In the genomic region with DNA sequence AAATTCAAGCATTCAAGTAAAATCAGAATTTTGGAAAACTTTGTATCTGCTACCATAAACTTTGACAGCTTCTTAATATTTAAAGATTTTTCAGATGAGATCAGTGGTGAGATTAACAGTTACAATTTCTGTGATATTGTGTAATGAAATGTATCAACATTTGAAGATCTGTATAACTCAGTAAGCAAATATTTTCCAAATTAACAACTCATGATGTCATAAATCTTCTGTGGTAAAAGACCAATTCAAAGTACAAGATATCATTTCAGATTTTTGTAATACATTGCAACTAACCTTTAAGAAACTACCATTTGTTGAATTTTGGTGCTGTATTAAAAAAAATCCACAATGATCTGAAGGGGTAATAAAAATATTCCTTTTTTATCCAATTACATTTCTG, we compare ENCODE assay signal across 23 cellular contexts.
DNase-seq lines count a peak whose midpoint lies in the region; ATAC-seq, FAIRE-seq and TF ChIP-seq lines count a peak whose summit lies in the region.
"Had no signal": no experiment of that assay in that cellular context is flagged by ENCODE, and none has a peak within 500 bp of the region (broad histone marks: within the 10 kb centered on the region; RNA-seq: fewer than 3 reads in every experiment).

No MANE protein-coding gene starts in this region.

- no peak overlapping the region for H3K27ac Mint-ChIP-seq in activated T-helper 1 cell treated with anti-CD3 and anti-CD28 coated beads, Interleukin-12 subunit alpha, Interleukin-12 subunit beta, Interleukin-2, Interleukin-4 antibody, amounts not matched to agents 30 ng/mL and 10 ng/mL and 1 ng/mL, durations not matched to agents 14 hours and 24 hours and 36 hours
- H3K27ac Mint-ChIP-seq: GM23338 had no signal

- no peaks in the 10 kb centered on the region for H3K27me3 ChIP-seq in adipocyte (replicated peaks; ENCODE audit: control insufficient read depth, insufficient read depth, low read length)
- H3K27me3 ChIP-seq: BE2C, MG63 had no signal

- TF ChIP-seq EP300 in A549 (IDR thresholded peaks at IDR 0.05), result no peak

- H3K9ac ChIP-seq in adipocyte (ENCODE audit: low read length), result no peak overlapping the region

- intact Hi-C loops in activated T-helper 1 cell treated with anti-CD3 and anti-CD28 coated beads, Interleukin-12 subunit alpha, Interleukin-12 subunit beta, Interleukin-2, Interleukin-4 antibody, amounts not matched to agents 30 ng/mL and 10 ng/mL and 1 ng/mL, durations not matched to agents 14 hours and 24 hours and 36 hours (cut with micrococcal nuclease), result no loop called here

- H3K36me3 ChIP-seq in adipocyte (ENCODE audit: control insufficient read depth, insufficient read depth, low read length, severe bottlenecking), result no peaks in the 10 kb centered on the region
- H3K36me3 ChIP-seq: BE2C, MG63 had no signal

- H3K27me3 Mint-ChIP-seq in activated T-helper 1 cell treated with anti-CD3 and anti-CD28 coated beads, Interleukin-12 subunit alpha, Interleukin-12 subunit beta, Interleukin-2, Interleukin-4 antibody, amounts not matched to agents 30 ng/mL and 10 ng/mL and 1 ng/mL, durations not matched to agents 14 hours and 24 hours and 36 hours (ENCODE audit: insufficient read depth), result no peaks in the 10 kb centered on the region

- peak; percentile 7 for FAIRE-seq in A549 (lab: Jason Lieb, UNC)
- FAIRE-seq: GM12891 had no signal

- H3K4me3 Mint-ChIP-seq in activated T-helper 1 cell treated with anti-CD3 and anti-CD28 coated beads, Interleukin-12 subunit alpha, Interleukin-12 subunit beta, Interleukin-2, Interleukin-4 antibody, amounts not matched to agents 30 ng/mL and 10 ng/mL and 1 ng/mL, durations not matched to agents 14 hours and 24 hours and 36 hours, result no peak overlapping the region
- H3K4me3 Mint-ChIP-seq: GM23338 had no signal

- H3K4me3 ChIP-seq in A549 (no peak overlapping the region), adipocyte (ENCODE audit: low read length) (no peak overlapping the region)
- H3K4me3 ChIP-seq: GM23338, MG63, PC-9, SK-N-MC had no signal

- H3K27ac ChIP-seq in A549, result no peak overlapping the region
- H3K27ac ChIP-seq: PC-9, SK-N-MC had no signal

- H3K9me3 ChIP-seq in A549 (peaks cover 4% of the 10 kb centered on the region; the same call in 1 of the 3 replicates), adipocyte (ENCODE audit: control insufficient read depth, low read length) (peaks cover 10% of the 10 kb centered on the region)
- H3K9me3 ChIP-seq: BE2C had no signal

- no peak for DNase-seq in A549 (ENCODE audit: low read depth in 1 of 2, low spot score in 1 of 2)
- DNase-seq in GM04504 (ENCODE audit: low read depth), result peak; percentile 28
- DNase-seq in adipocyte (ENCODE audit: low read depth), result peak; percentile 32
- DNase-seq in fibroblast of peridontal ligament (ENCODE audit: extremely low read depth), result peak; percentile 8
- DNase-seq in activated T-helper 1 cell treated with anti-CD3 and anti-CD28 coated beads, Interleukin-12 subunit alpha, Interleukin-12 subunit beta, Interleukin-2, Interleukin-4 antibody, amounts not matched to agents 30 ng/mL and 10 ng/mL and 1 ng/mL, durations not matched to agents 14 hours and 24 hours and 36 hours (ENCODE audit: low spot score), result no peak
- no peak for DNase-seq in NCI-H2081 treated with DMSO at 0.1 percent for 48 hours (lab: John Stamatoyannopoulos, UW)
- DNase-seq in hippocampal formation (lab: John Stamatoyannopoulos, UW), result no peak
- DNase-seq in AG08395 (ENCODE audit: low spot score), result no peak
- DNase-seq: 8988T, BE2C, MG63, NCI-H1048, NCI-H1417 treated with DMSO at 0.1 percent for 48 hours, NCI-H187, NCI-H2107, NCI-H446 treated with DMSO at 0.1 percent for 48 hours, NCI-H526 treated with DMSO at 0.1 percent for 48 hours, PC-9, RPMI8226 had no signal

- no peak for TF ChIP-seq POLR2A in A549 (IDR thresholded peaks at IDR 0.05; ENCODE audit: low read length)

- no peak overlapping the region for H3K4me2 ChIP-seq in A549
- H3K4me2 ChIP-seq: GM23338, PC-9 had no signal

- no peak for ATAC-seq in A549
- ATAC-seq: GM23338, HCT116 had no signal

- H3K4me1 Mint-ChIP-seq in activated T-helper 1 cell treated with anti-CD3 and anti-CD28 coated beads, Interleukin-12 subunit alpha, Interleukin-12 subunit beta, Interleukin-2, Interleukin-4 antibody, amounts not matched to agents 30 ng/mL and 10 ng/mL and 1 ng/mL, durations not matched to agents 14 hours and 24 hours and 36 hours (ENCODE audit: low read depth), result peaks cover 8% of the 10 kb centered on the region

- no peak for TF ChIP-seq CTCF in A549 (IDR thresholded peaks at IDR 0.05)

- CTCF ChIA-PET in A549 (lab: Yijun Ruan, JAX), result no interaction called here

- no peaks in the 10 kb centered on the region for H3K36me3 Mint-ChIP-seq in activated T-helper 1 cell treated with anti-CD3 and anti-CD28 coated beads, Interleukin-12 subunit alpha, Interleukin-12 subunit beta, Interleukin-2, Interleukin-4 antibody, amounts not matched to agents 30 ng/mL and 10 ng/mL and 1 ng/mL, durations not matched to agents 14 hours and 24 hours and 36 hours (ENCODE audit: low read depth)

- no peaks in the 10 kb centered on the region for H3K4me1 ChIP-seq in A549
- H3K4me1 ChIP-seq in adipocyte (ENCODE audit: control insufficient read depth, insufficient read depth, low read length), result peaks cover 9% of the 10 kb centered on the region
- H3K4me1 ChIP-seq: BE2C had no signal

- POLR2A ChIA-PET in A549 (lab: Yijun Ruan, JAX), result no interaction called here

- no peaks in the 10 kb centered on the region for H3K9me3 Mint-ChIP-seq in activated T-helper 1 cell treated with anti-CD3 and anti-CD28 coated beads, Interleukin-12 subunit alpha, Interleukin-12 subunit beta, Interleukin-2, Interleukin-4 antibody, amounts not matched to agents 30 ng/mL and 10 ng/mL and 1 ng/mL, durations not matched to agents 14 hours and 24 hours and 36 hours

- no peak for TF ChIP-seq RAD21 in A549 (conservative IDR thresholded peaks at IDR 0.05 in 1 of 2, IDR thresholded peaks at IDR 0.05 in 1 of 2)

TF ChIP-seq in A549, 52 proteins besides CTCF, POLR2A, EP300 and RAD21:
- TF ChIP-seq MAZ (IDR thresholded peaks at IDR 0.05; ENCODE audit: borderline replicate concordance, low read depth, low read length) (no peak), EHMT2 (IDR thresholded peaks at IDR 0.05; ENCODE audit: low read depth) (no peak), TFCP2L1 (CRISPR knock-in tag; IDR thresholded peaks at IDR 0.05) (no peak), BCL3 (IDR thresholded peaks at IDR 0.05) (no peak), POLR2AphosphoS2 (conservative IDR thresholded peaks at IDR 0.05; ENCODE audit: low read length) (no peak), CHD4 (IDR thresholded peaks at IDR 0.05; ENCODE audit: borderline replicate concordance) (no peak), ESRRA (IDR thresholded peaks at IDR 0.05; ENCODE audit: borderline replicate concordance, low read length) (no peak), NPAS2 (CRISPR knock-in tag; IDR thresholded peaks at IDR 0.05; ENCODE audit: borderline replicate concordance) (no peak), CBX2 (IDR thresholded peaks at IDR 0.05; ENCODE audit: borderline replicate concordance, low read depth) (no peak)
- TF ChIP-seq, protein P1, sequence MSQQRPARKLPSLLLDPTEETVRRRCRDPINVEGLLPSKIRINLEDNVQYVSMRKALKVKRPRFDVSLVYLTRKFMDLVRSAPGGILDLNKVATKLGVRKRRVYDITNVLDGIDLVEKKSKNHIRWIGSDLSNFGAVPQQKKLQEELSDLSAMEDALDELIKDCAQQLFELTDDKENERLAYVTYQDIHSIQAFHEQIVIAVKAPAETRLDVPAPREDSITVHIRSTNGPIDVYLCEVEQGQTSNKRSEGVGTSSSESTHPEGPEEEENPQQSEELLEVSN (IDR thresholded peaks at IDR 0.05; ENCODE audit: borderline replicate concordance, low read depth), result no peak

Comparison
In these comparisons a context has a peak if more than half of its experiments do, and no peak if none do; other contexts are left out.
1. DNase-seq: peak in GM04504 (single experiment), adipocyte (single experiment) and fibroblast of peridontal ligament (single experiment); none in A549 (0 of 2), activated T-helper 1 cell treated with anti-CD3 and anti-CD28 coated beads, Interleukin-12 subunit alpha, Interleukin-12 subunit beta, Interleukin-2, Interleukin-4 antibody, amounts not matched to agents 30 ng/mL and 10 ng/mL and 1 ng/mL, durations not matched to agents 14 hours and 24 hours and 36 hours (single experiment), NCI-H2081 treated with DMSO at 0.1 percent for 48 hours (single experiment), hippocampal formation (0 of 2) and AG08395 (single experiment).